Comparison of ENCODE assay signal across 27 cellular contexts in genomic region chr6:79710127-79710526, GRCh38.
DNase-seq lines count a peak whose midpoint lies in the region; ATAC-seq lines count a peak whose summit lies in the region.
"Had no signal": no experiment of that assay in that cellular context is flagged by ENCODE, and none has a peak within 500 bp of the region (broad histone marks: within the 10 kb centered on the region; RNA-seq: fewer than 3 reads in every experiment).

No MANE protein-coding gene starts in this region.

- ATAC-seq in HG02759 (IDR thresholded peaks at IDR 0.05; ENCODE audit: unreplicated experiment): no peak
- no peak for ATAC-seq in stimulated activated memory B cell treated with anti-CD40 and anti-IgM and Interleukin-4, amounts not matched to agents 10 μg/mL and 1 μg/mL and 100 μg/mL, for 72 hours
- ATAC-seq in HG02970 (IDR thresholded peaks at IDR 0.05; ENCODE audit: low FRiP score, unreplicated experiment): no peak
- ATAC-seq: left lung; naive thymus-derived CD4-positive, alpha-beta T cell; SK-N-SH treated with all-trans-retinoic acid at 6 μM for 48 hours had no signal

- no peak overlapping the region for H2BK5ac ChIP-seq in mesendoderm (ENCODE audit: low read length)

- no peaks in the 10 kb centered on the region for H3K79me1 ChIP-seq in mesendoderm (ENCODE audit: low read length)

- H3K27ac Mint-ChIP-seq in stimulated activated memory B cell treated with anti-CD40 and anti-IgM and Interleukin-4, amounts not matched to agents 10 μg/mL and 1 μg/mL and 100 μg/mL, for 72 hours: no peak overlapping the region
- H3K27ac Mint-ChIP-seq: activated CD4-positive, alpha-beta T cell treated with anti-CD3 and anti-CD28 coated beads, Interleukin-2, amount 10 ng/mL, durations not matched to agents 7 days and 5 days; activated naive CD4-positive, alpha-beta T cell treated with anti-CD3 and anti-CD28 coated beads, Interleukin-2, amount 50 U/mL, for 24 hours; activated T-helper 1 cell treated with anti-CD3 and anti-CD28 coated beads, Interleukin-12 subunit alpha, Interleukin-12 subunit beta, Interleukin-2, Interleukin-4 antibody, amounts not matched to agents 30 ng/mL and 10 ng/mL and 1 ng/mL, durations not matched to agents 14 hours and 24 hours and 36 hours; naive thymus-derived CD4-positive, alpha-beta T cell had no signal

- no peaks in the 10 kb centered on the region for H3K36me3 ChIP-seq in mesendoderm (ENCODE audit: control insufficient read depth, insufficient read depth, low read length)
- H3K36me3 ChIP-seq: ascending aorta, BLaER1, left lung, WERI-Rb-1 had no signal

- no peak overlapping the region for H2AK5ac ChIP-seq in mesendoderm (ENCODE audit: low read length)

- H3K4me1 Mint-ChIP-seq in stimulated activated memory B cell treated with anti-CD40 and anti-IgM and Interleukin-4, amounts not matched to agents 10 μg/mL and 1 μg/mL and 100 μg/mL, for 72 hours: no peaks in the 10 kb centered on the region
- H3K4me1 Mint-ChIP-seq: activated CD4-positive, alpha-beta T cell treated with anti-CD3 and anti-CD28 coated beads, Interleukin-2, amount 10 ng/mL, durations not matched to agents 7 days and 5 days; activated naive CD4-positive, alpha-beta T cell treated with anti-CD3 and anti-CD28 coated beads, Interleukin-2, amount 50 U/mL, for 24 hours; central memory CD8-positive, alpha-beta T cell had no signal

- no peak overlapping the region for H3K4ac ChIP-seq in mesendoderm (ENCODE audit: low read depth, low read length)

- H3K9me3 Mint-ChIP-seq in stimulated activated memory B cell treated with anti-CD40 and anti-IgM and Interleukin-4, amounts not matched to agents 10 μg/mL and 1 μg/mL and 100 μg/mL, for 72 hours: no peaks in the 10 kb centered on the region
- H3K9me3 Mint-ChIP-seq: activated CD4-positive, alpha-beta T cell treated with anti-CD3 and anti-CD28 coated beads, Interleukin-2, amount 10 ng/mL, durations not matched to agents 7 days and 5 days; activated naive CD4-positive, alpha-beta T cell treated with anti-CD3 and anti-CD28 coated beads, Interleukin-2, amount 50 U/mL, for 24 hours; activated T-helper 1 cell treated with anti-CD3 and anti-CD28 coated beads, Interleukin-12 subunit alpha, Interleukin-12 subunit beta, Interleukin-2, Interleukin-4 antibody, amounts not matched to agents 30 ng/mL and 10 ng/mL and 1 ng/mL, durations not matched to agents 14 hours and 24 hours and 36 hours; central memory CD8-positive, alpha-beta T cell; naive thymus-derived CD4-positive, alpha-beta T cell had no signal

- DNase-seq in DMS53 (lab: John Stamatoyannopoulos, UW) (peak; percentile 85), NCI-H510A (lab: John Stamatoyannopoulos, UW) (peak; percentile 45), caudate nucleus (lab: John Stamatoyannopoulos, UW) (no peak), mesendoderm (peak; percentile 0)
- no peak for DNase-seq in stimulated activated CD4-positive, alpha-beta T cell treated with anti-CD3 and anti-CD28 coated beads, Interleukin-1b, Interleukin-23, amount 100 ng/mL, for 48 hours
- DNase-seq: ACHN; activated CD4-positive, alpha-beta T cell treated with anti-CD3 and anti-CD28 coated beads, Interleukin-2, amount 10 ng/mL, durations not matched to agents 7 days and 5 days; Caco-2; dermis blood vessel endothelial cell; naive thymus-derived CD4-positive, alpha-beta T cell; NCI-H1048; NCI-H1930; NCI-H524; retina; stimulated activated CD4-positive, alpha-beta T cell treated with anti-CD3 and anti-CD28 coated beads, Interleukin-4, amount 100 ng/mL, for 1 hour; stimulated activated naive CD4-positive, alpha-beta T cell; WERI-Rb-1 had no signal

- H3K27me3 Mint-ChIP-seq in stimulated activated memory B cell treated with anti-CD40 and anti-IgM and Interleukin-4, amounts not matched to agents 10 μg/mL and 1 μg/mL and 100 μg/mL, for 72 hours: peaks cover 15% of the 10 kb centered on the region
- H3K27me3 Mint-ChIP-seq: activated CD4-positive, alpha-beta T cell treated with anti-CD3 and anti-CD28 coated beads, Interleukin-2, amount 10 ng/mL, durations not matched to agents 7 days and 5 days; activated naive CD4-positive, alpha-beta T cell treated with anti-CD3 and anti-CD28 coated beads, Interleukin-2, amount 50 U/mL, for 24 hours; central memory CD8-positive, alpha-beta T cell had no signal

- H3K18ac ChIP-seq in mesendoderm (ENCODE audit: low read length): no peak overlapping the region

- H3K9ac ChIP-seq in mesendoderm (ENCODE audit: low read length): no peak overlapping the region
- H3K9ac ChIP-seq: BLaER1 had no signal

- H4K8ac ChIP-seq in mesendoderm (ENCODE audit: low read depth, low read length): no peak overlapping the region

- H3K56ac ChIP-seq in mesendoderm (ENCODE audit: low read length): no peak overlapping the region

- H2BK15ac ChIP-seq in mesendoderm (replicated peaks; ENCODE audit: low read depth): no peak overlapping the region

- H3K27ac ChIP-seq in caudate nucleus (ENCODE audit: low read depth, low read length): peak overlapping the region; percentile 48
- H3K27ac ChIP-seq in mesendoderm (ENCODE audit: low read depth, low read length): no peak overlapping the region
- H3K27ac ChIP-seq: ascending aorta, BLaER1, left lung, WERI-Rb-1 had no signal

- WGBS in mesendoderm (ENCODE audit: extremely low coverage, insufficient coverage, low lambda C conversion rate): no CpG with 5 or more reads among the region's 3 CpGs

- H3K36me3 Mint-ChIP-seq in stimulated activated memory B cell treated with anti-CD40 and anti-IgM and Interleukin-4, amounts not matched to agents 10 μg/mL and 1 μg/mL and 100 μg/mL, for 72 hours: no peaks in the 10 kb centered on the region
- H3K36me3 Mint-ChIP-seq: activated naive CD4-positive, alpha-beta T cell treated with anti-CD3 and anti-CD28 coated beads, Interleukin-2, amount 50 U/mL, for 24 hours; naive thymus-derived CD4-positive, alpha-beta T cell had no signal

- no peak overlapping the region for H3K23ac ChIP-seq in mesendoderm (ENCODE audit: low read length)

- no peak overlapping the region for H3K4me3 ChIP-seq in mesendoderm (ENCODE audit: low read length)
- H3K4me3 ChIP-seq: ascending aorta, BLaER1, left lung had no signal

- H4K5ac ChIP-seq in mesendoderm (ENCODE audit: low read length): no peak overlapping the region

- H3K4me1 ChIP-seq in mesendoderm (ENCODE audit: control insufficient read depth, low read depth, low read length): no peaks in the 10 kb centered on the region
- H3K4me1 ChIP-seq: ascending aorta, BLaER1, left lung had no signal

- H3K4me2 ChIP-seq in mesendoderm (ENCODE audit: low read length): no peak overlapping the region
- H3K4me2 ChIP-seq: BLaER1 had no signal

- no peak overlapping the region for H3K4me3 Mint-ChIP-seq in stimulated activated memory B cell treated with anti-CD40 and anti-IgM and Interleukin-4, amounts not matched to agents 10 μg/mL and 1 μg/mL and 100 μg/mL, for 72 hours
- H3K4me3 Mint-ChIP-seq: activated CD4-positive, alpha-beta T cell treated with anti-CD3 and anti-CD28 coated beads, Interleukin-2, amount 10 ng/mL, durations not matched to agents 7 days and 5 days; activated naive CD4-positive, alpha-beta T cell treated with anti-CD3 and anti-CD28 coated beads, Interleukin-2, amount 50 U/mL, for 24 hours; activated T-helper 1 cell treated with anti-CD3 and anti-CD28 coated beads, Interleukin-12 subunit alpha, Interleukin-12 subunit beta, Interleukin-2, Interleukin-4 antibody, amounts not matched to agents 30 ng/mL and 10 ng/mL and 1 ng/mL, durations not matched to agents 14 hours and 24 hours and 36 hours; central memory CD8-positive, alpha-beta T cell; naive thymus-derived CD4-positive, alpha-beta T cell had no signal

- H3K79me2 ChIP-seq in mesendoderm (ENCODE audit: control insufficient read depth, insufficient read depth, low read length): no peaks in the 10 kb centered on the region

- no peaks in the 10 kb centered on the region for H3K27me3 ChIP-seq in mesendoderm (ENCODE audit: insufficient read depth, low read length, poor library complexity)
- H3K27me3 ChIP-seq: ascending aorta, BLaER1, left lung had no signal

- H2BK120ac ChIP-seq in mesendoderm (ENCODE audit: low read depth, low read length): no peak overlapping the region

Comparison
In these comparisons a context has a peak if more than half of its experiments do, and no peak if none do; other contexts are left out.
1. DNase-seq: peak in DMS53 (single experiment), NCI-H510A (single experiment) and mesendoderm (single experiment); none in caudate nucleus (0 of 61) and stimulated activated CD4-positive, alpha-beta T cell treated with anti-CD3 and anti-CD28 coated beads, Interleukin-1b, Interleukin-23, amount 100 ng/mL, for 48 hours (single experiment).